ENCODE assay signal across 24 cellular contexts in genomic region chr14:80634106-80634758, GRCh38.
DNase-seq lines count a peak whose midpoint lies in the region; ATAC-seq, FAIRE-seq and TF ChIP-seq lines count a peak whose summit lies in the region.
"Had no signal": no experiment of that assay in that cellular context is flagged by ENCODE, and none has a peak within 500 bp of the region (broad histone marks: within the 10 kb centered on the region; RNA-seq: fewer than 3 reads in every experiment).

No MANE protein-coding gene starts in this region.

- no peak for FAIRE-seq in small intestine (lab: Jason Lieb, UNC)
- FAIRE-seq: GM12891 had no signal

- H3K4me2 ChIP-seq in GM23248 (ENCODE audit: unreplicated experiment): no peak overlapping the region

- in situ Hi-C loops in GM23248 (cut with MboI): no loop called here

- H3K4me3 ChIP-seq in GM23248: no peak overlapping the region
- H3K4me3 ChIP-seq in adipocyte (ENCODE audit: low read length): no peak overlapping the region
- H3K4me3 ChIP-seq in fibroblast of pulmonary artery (replicated peaks; ENCODE audit: low read depth, low read length): no peak overlapping the region
- no peak overlapping the region for H3K4me3 ChIP-seq in small intestine (ENCODE audit: low read depth in 1 of 2, low read length in 2 of 2)
- H3K4me3 ChIP-seq: MG63, mucosa of descending colon, SJCRH30 had no signal

- no peaks in the 10 kb centered on the region; the same call in 1 of the 2 replicates for H3K9me2 ChIP-seq in GM23248 (ENCODE audit: insufficient read depth)

- H3K36me3 ChIP-seq in GM23248 (ENCODE audit: low read depth) (no peaks in the 10 kb centered on the region), adipocyte (ENCODE audit: control insufficient read depth, insufficient read depth, low read length, severe bottlenecking) (no peaks in the 10 kb centered on the region), small intestine (ENCODE audit: control insufficient read depth in 2 of 2, insufficient read depth in 2 of 2, low read length in 2 of 2) (no peaks in the 10 kb centered on the region)
- H3K36me3 ChIP-seq: MG63, SJCRH30 had no signal

- H3K79me2 ChIP-seq in GM23248 (ENCODE audit: insufficient read depth): no peaks in the 10 kb centered on the region

- no peak overlapping the region for H3K9ac ChIP-seq in GM23248
- H3K9ac ChIP-seq in adipocyte (ENCODE audit: low read length): no peak overlapping the region

- H3K9me3 ChIP-seq in GM23248 (ENCODE audit: low read depth) (no peaks in the 10 kb centered on the region), adipocyte (ENCODE audit: control insufficient read depth, low read length) (no peaks in the 10 kb centered on the region), small intestine (ENCODE audit: control insufficient read depth, low read depth) (no peaks in the 10 kb centered on the region)
- H3K9me3 ChIP-seq: MG63, mucosa of descending colon, SJCRH30 had no signal

- TF ChIP-seq CTCF in fibroblast of pulmonary artery (IDR thresholded peaks at IDR 0.05; ENCODE audit: low read length, missing control alignments): no peak

- peaks cover 23% of the 10 kb centered on the region for H3F3A ChIP-seq in GM23248 (ENCODE audit: insufficient read depth)

- H3K4me1 ChIP-seq in GM23248 (ENCODE audit: insufficient read depth) (peaks cover 42% of the 10 kb centered on the region), adipocyte (ENCODE audit: control insufficient read depth, insufficient read depth, low read length) (no peaks in the 10 kb centered on the region), small intestine (ENCODE audit: control insufficient read depth in 2 of 2, insufficient read depth in 1 of 2, low read depth in 1 of 2, low read length in 1 of 2) (no peaks in the 10 kb centered on the region)

- ATAC-seq in GM19455 (IDR thresholded peaks at IDR 0.05; ENCODE audit: unreplicated experiment) (no peak), GM19023 (IDR thresholded peaks at IDR 0.05; ENCODE audit: unreplicated experiment) (no peak)
- ATAC-seq: activated CD4-positive, CD25-positive, alpha-beta regulatory T cell treated with anti-CD3 and anti-CD28 coated beads, Interleukin-2, amount 50 U/mL, for 24 hours; activated T-helper 17 cell treated with anti-CD3 and anti-CD28 coated beads, Interleukin-2, amount 50 U/mL, for 72 hours; foreskin keratinocyte; left lobe of liver; mucosa of descending colon had no signal

- no peak overlapping the region for H2AFZ ChIP-seq in GM23248

- DNase-seq in AG08395 (ENCODE audit: low spot score): peak; percentile 8
- peak; percentile 42 for DNase-seq in GM23248
- peak; percentile 33 for DNase-seq in adipocyte (ENCODE audit: low read depth)
- peak; percentile 49 for DNase-seq in fibroblast of pulmonary artery (ENCODE audit: low read depth)
- no peak for DNase-seq in small intestine
- no peak for DNase-seq in activated CD4-positive, alpha-beta T cell treated with anti-CD3 and anti-CD28 coated beads for 48 hours
- DNase-seq: AML-193, Calu3, cerebellar nuclear complex, endodermal cell, GF-D8, MG63, mucosa of descending colon, NCI-H1694, NCI-H510A treated with DMSO at 0.1 percent for 48 hours, retina, SJCRH30 had no signal

- H3K27ac ChIP-seq in GM23248 (no peak overlapping the region), small intestine (ENCODE audit: low read depth in 1 of 2, low read length in 1 of 2) (no peak overlapping the region)
- H3K27ac ChIP-seq: foreskin keratinocyte, SJCRH30 had no signal

- WGBS in GM23248 (ENCODE audit: low coverage in 1 of 2, low lambda C conversion rate in 2 of 2, missing lambda C conversion rate in 2 of 2), 2 experiments: 65 to 71% methylated on average over 3 of the region's 3 CpGs
- WGBS in small intestine, 3 donors: 70 to 77% (median 77%) methylated on average over 3 of the region's 3 CpGs

- H4K20me1 ChIP-seq in GM23248 (ENCODE audit: insufficient read depth): no peaks in the 10 kb centered on the region

- H3K27me3 ChIP-seq in GM23248 (replicated peaks; ENCODE audit: insufficient read depth) (no peaks in the 10 kb centered on the region), adipocyte (replicated peaks; ENCODE audit: control insufficient read depth, insufficient read depth, low read length) (no peaks in the 10 kb centered on the region), small intestine (ENCODE audit: control insufficient read depth in 2 of 2, insufficient read depth in 2 of 2, low read length in 2 of 2) (no peaks in the 10 kb centered on the region)
- H3K27me3 ChIP-seq: foreskin keratinocyte, MG63, SJCRH30 had no signal

Comparison
In these comparisons a context has a peak if more than half of its experiments do, and no peak if none do; other contexts are left out.
1. DNase-seq: peak in AG08395 (single experiment), GM23248 (single experiment), adipocyte (single experiment) and fibroblast of pulmonary artery (single experiment); none in small intestine (single experiment) and activated CD4-positive, alpha-beta T cell treated with anti-CD3 and anti-CD28 coated beads for 48 hours (single experiment).